In genomic region chr5:157900644-157901043, GRCh38 we compare ENCODE assay signal across 14 cellular contexts. TPM values are rescaled to one million over a fixed set of nuclear protein-coding genes. Genes with fewer than 3 reads are reported as not detected.
DNase-seq lines count a peak whose midpoint lies in the region; ATAC-seq and TF ChIP-seq lines count a peak whose summit lies in the region.
"Had no signal": no experiment of that assay in that cellular context is flagged by ENCODE, and none has a peak within 500 bp of the region (broad histone marks: within the 10 kb centered on the region; RNA-seq: fewer than 3 reads in every experiment).

No MANE protein-coding gene starts in this region.

- no peak overlapping the region for H4K5ac ChIP-seq in H9 (ENCODE audit: insufficient read length, low read depth, low read length)

- no peak overlapping the region for H3K18ac ChIP-seq in H9 (ENCODE audit: insufficient read length, low read depth, low read length)

- peaks cover 10 to 15% of the 10 kb centered on the region in 2 experiments for H3K4me1 Mint-ChIP-seq in H9
- H3K4me1 Mint-ChIP-seq: memory B cell had no signal

- DNase-seq in ELF-1 (ENCODE audit: low read depth, low spot score): peak; percentile 78
- peak; percentile 49 for DNase-seq in Jurkat, Clone E6-1 (ENCODE audit: low read depth, low spot score)
- peak; percentile 70 to 82 for DNase-seq in SHP77 (lab: John Stamatoyannopoulos, UW)
- DNase-seq in effector CD8-positive, alpha-beta T cell (lab: John Stamatoyannopoulos, UW): no peak
- no peak for DNase-seq in AG08395 (ENCODE audit: low spot score)
- DNase-seq in H9: no peak
- DNase-seq: activated naive CD4-positive, alpha-beta T cell treated with anti-CD3 and anti-CD28 coated beads for 36 hours; brain microvascular endothelial cell; GF-D8 had no signal

- no peak overlapping the region for H2AK5ac ChIP-seq in H9 (ENCODE audit: insufficient read length, low read length)

- no peak overlapping the region for H2BK120ac ChIP-seq in H9 (ENCODE audit: low read depth, low read length, poor library complexity, severe bottlenecking)

- no peak overlapping the region for H2BK15ac ChIP-seq in H9 (ENCODE audit: low read depth, low read length)

- no peaks in the 10 kb centered on the region; a peak in 1 of 5 replicates for H3K9me3 Mint-ChIP-seq in H9
- H3K9me3 Mint-ChIP-seq: activated naive CD4-positive, alpha-beta T cell treated with anti-CD3 and anti-CD28 coated beads for 36 hours; memory B cell had no signal

- no peak overlapping the region for H3K56ac ChIP-seq in H9 (ENCODE audit: insufficient read length, low read depth, low read length)

- no peak overlapping the region for H2BK12ac ChIP-seq in H9 (ENCODE audit: insufficient read length, low read depth, low read length)

- no CpG with 5 or more reads among the region's 4 CpGs for WGBS in H9 (ENCODE audit: extremely low coverage, insufficient read length, low lambda C conversion rate)

- no peak overlapping the region for H3K4ac ChIP-seq in H9 (ENCODE audit: low read depth, low read length)

- H3K79me1 ChIP-seq in H9 (ENCODE audit: insufficient read depth, low read depth, low read length, poor library complexity, severe bottlenecking): no peaks in the 10 kb centered on the region

- H3K14ac ChIP-seq in H9 (ENCODE audit: insufficient read depth, low read length): no peak overlapping the region; the same call in 1 of the 2 replicates

- H3K27ac ChIP-seq in H9 (ENCODE audit: insufficient read length, low read depth, low read length): no peak overlapping the region
- H3K27ac ChIP-seq: brain microvascular endothelial cell, C4-2B, VCaP had no signal

- H3K4me3 ChIP-seq in Jurkat, Clone E6-1 (ENCODE audit: low read length): no peak overlapping the region

- TF ChIP-seq CTCF in H9 (conservative IDR thresholded peaks at IDR 0.05): no peak

- no peak overlapping the region for H3K9ac ChIP-seq in H9 (ENCODE audit: extremely low read depth, insufficient read length, low read length)

- no peaks in the 10 kb centered on the region for H3K9me3 ChIP-seq in H9 (ENCODE audit: control insufficient read depth, low read depth, low read length)

- H3K27me3 ChIP-seq in H9 (ENCODE audit: insufficient read depth, low read length): no peaks in the 10 kb centered on the region
- H3K27me3 ChIP-seq: brain microvascular endothelial cell had no signal

- no peak overlapping the region for H2AFZ ChIP-seq in H9 (ENCODE audit: low read length)

- no peak overlapping the region for H4K91ac ChIP-seq in H9 (ENCODE audit: insufficient read length, low read depth, low read length)

- no peaks in the 10 kb centered on the region for H3K23me2 ChIP-seq in H9 (ENCODE audit: insufficient read length, low read depth, low read length, poor library complexity, severe bottlenecking)

- no peak overlapping the region for H3T11ph ChIP-seq in H9 (ENCODE audit: low read length)

- no peak overlapping the region for H3K4me2 ChIP-seq in H9 (ENCODE audit: insufficient read depth, insufficient read length, low read length)

- no peaks in the 10 kb centered on the region for H3K36me3 Mint-ChIP-seq in H9 (ENCODE audit: insufficient read depth in 1 of 3, low read depth in 3 of 3)
- H3K36me3 Mint-ChIP-seq: memory B cell had no signal

- no peak overlapping the region for H3K23ac ChIP-seq in H9 (ENCODE audit: insufficient read length, low read depth, low read length)

- H3K4me1 ChIP-seq in H9 (ENCODE audit: insufficient read depth, low read length): peaks cover 3% of the 10 kb centered on the region; the same call in 1 of the 2 replicates

- H3K27ac Mint-ChIP-seq in H9: peak overlapping the region in 1 of 3 experiments; percentile 42; a peak in 1 of 7 replicates
- H3K27ac Mint-ChIP-seq: activated naive CD4-positive, alpha-beta T cell treated with anti-CD3 and anti-CD28 coated beads for 36 hours; memory B cell had no signal

- no peaks in the 10 kb centered on the region for H3K27me3 Mint-ChIP-seq in H9 (ENCODE audit: low read depth)

- H2BK5ac ChIP-seq in H9 (ENCODE audit: insufficient read length, low read length): no peak overlapping the region

- H3K79me2 ChIP-seq in H9 (ENCODE audit: insufficient read depth, low read length): no peaks in the 10 kb centered on the region

- no peak overlapping the region for H4K8ac ChIP-seq in H9 (replicated peaks; ENCODE audit: insufficient read length, low read depth, low read length)

- no peaks in the 10 kb centered on the region for H4K20me1 ChIP-seq in H9 (ENCODE audit: control insufficient read depth, insufficient read depth, insufficient read length)

- no peak overlapping the region for H3K4me3 Mint-ChIP-seq in H9
- H3K4me3 Mint-ChIP-seq: activated naive CD4-positive, alpha-beta T cell treated with anti-CD3 and anti-CD28 coated beads for 36 hours; memory B cell had no signal

- no peak overlapping the region for H2BK20ac ChIP-seq in H9 (ENCODE audit: low read depth, low read length, poor library complexity, severe bottlenecking)

- ATAC-seq in GM19438 (IDR thresholded peaks at IDR 0.05; ENCODE audit: low read depth, unreplicated experiment) (peak; percentile 90), HG03342 (IDR thresholded peaks at IDR 0.05; ENCODE audit: unreplicated experiment) (no peak)

RNA-seq across cellular contexts. Expression of gene CLINT1, which starts 41.7 kb away (rescaled TPM):
- polyA plus RNA-seq in Jurkat, Clone E6-1 (2012; ENCODE audit: insufficient read depth, insufficient read length): 79.1 TPM
- 74.0 and 79.1 TPM in 2 replicates for total RNA-seq in H9 (2021)

Comparison
In these comparisons a context has a peak if more than half of its experiments do, and no peak if none do; other contexts are left out.
1. DNase-seq: peak in ELF-1 (single experiment), Jurkat, Clone E6-1 (single experiment) and SHP77 (2 of 2); none in effector CD8-positive, alpha-beta T cell (single experiment), AG08395 (single experiment) and H9 (single experiment).